ENCODE assay signal across 1 cellular context in the genomic region with DNA sequence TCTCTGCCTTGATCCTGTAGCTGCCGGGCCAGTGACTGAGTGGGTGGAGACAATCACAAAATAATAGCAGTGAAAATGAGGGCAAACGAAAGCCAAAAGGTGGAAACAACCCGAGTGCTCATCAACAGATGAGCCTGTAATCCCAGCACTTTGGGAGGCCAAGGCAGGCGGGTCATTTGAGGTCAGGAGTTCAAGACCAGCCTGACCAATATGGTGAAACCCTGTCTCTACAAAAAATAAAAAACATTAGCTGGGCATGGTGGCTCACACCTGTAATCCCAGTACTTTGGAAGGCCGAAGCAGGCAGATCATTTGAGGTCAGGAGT.
TF ChIP-seq lines count a peak whose summit lies in the region.

No MANE protein-coding gene starts in this region.

TF ChIP-seq in HepG2, 621 proteins besides CTCF, POLR2A, EP300 and RAD21:
- 0 out of 2 replicates have a peak, but pooled peaks have one; percentile 40 for TF ChIP-seq ADNP (CRISPR knock-in tag; IDR thresholded peaks at IDR 0.05)
- TF ChIP-seq ZEB1 (IDR thresholded peaks at IDR 0.05; ENCODE audit: insufficient replicate concordance, low read depth) = peak; percentile 13
- 0 out of 2 replicates have a peak, but pooled peaks have one; percentile 3 for TF ChIP-seq SNAI1 (CRISPR knock-in tag; IDR thresholded peaks at IDR 0.05; ENCODE audit: borderline replicate concordance)
- TF ChIP-seq HNF4A (CRISPR knock-in tag; IDR thresholded peaks at IDR 0.05) = 0 out of 2 replicates have a peak, but pooled peaks have one; percentile 14
- TF ChIP-seq NR2C2 (CRISPR knock-in tag; IDR thresholded peaks at IDR 0.05; ENCODE audit: borderline replicate concordance) = peak; percentile 33; the same call in 1 of the 2 replicates
- TF ChIP-seq RBAK (CRISPR knock-in tag; IDR thresholded peaks at IDR 0.05) = 0 out of 2 replicates have a peak, but pooled peaks have one; percentile 25
- TF ChIP-seq SNAPC2 (CRISPR knock-in tag; IDR thresholded peaks at IDR 0.05) = peak; percentile 13; the same call in 1 of the 2 replicates
- TF ChIP-seq ZNF354B (CRISPR knock-in tag; IDR thresholded peaks at IDR 0.05) = 0 out of 2 replicates have a peak, but pooled peaks have one; percentile 20
- TF ChIP-seq RXRA (CRISPR knock-in tag; IDR thresholded peaks at IDR 0.05) = 0 out of 2 replicates have a peak, but pooled peaks have one; percentile 9
- TF ChIP-seq ZNF512B (CRISPR knock-in tag; IDR thresholded peaks at IDR 0.05; ENCODE audit: borderline replicate concordance) = 0 out of 2 replicates have a peak, but pooled peaks have one; percentile 2
- peak; percentile 34; the same call in 1 of the 2 replicates for TF ChIP-seq ZNF263 (CRISPR knock-in tag; IDR thresholded peaks at IDR 0.05)
- peak; percentile 53; the same call in 1 of the 2 replicates for TF ChIP-seq CHD4 (IDR thresholded peaks at IDR 0.05; ENCODE audit: borderline replicate concordance, low read length)
- TF ChIP-seq, protein P1, sequence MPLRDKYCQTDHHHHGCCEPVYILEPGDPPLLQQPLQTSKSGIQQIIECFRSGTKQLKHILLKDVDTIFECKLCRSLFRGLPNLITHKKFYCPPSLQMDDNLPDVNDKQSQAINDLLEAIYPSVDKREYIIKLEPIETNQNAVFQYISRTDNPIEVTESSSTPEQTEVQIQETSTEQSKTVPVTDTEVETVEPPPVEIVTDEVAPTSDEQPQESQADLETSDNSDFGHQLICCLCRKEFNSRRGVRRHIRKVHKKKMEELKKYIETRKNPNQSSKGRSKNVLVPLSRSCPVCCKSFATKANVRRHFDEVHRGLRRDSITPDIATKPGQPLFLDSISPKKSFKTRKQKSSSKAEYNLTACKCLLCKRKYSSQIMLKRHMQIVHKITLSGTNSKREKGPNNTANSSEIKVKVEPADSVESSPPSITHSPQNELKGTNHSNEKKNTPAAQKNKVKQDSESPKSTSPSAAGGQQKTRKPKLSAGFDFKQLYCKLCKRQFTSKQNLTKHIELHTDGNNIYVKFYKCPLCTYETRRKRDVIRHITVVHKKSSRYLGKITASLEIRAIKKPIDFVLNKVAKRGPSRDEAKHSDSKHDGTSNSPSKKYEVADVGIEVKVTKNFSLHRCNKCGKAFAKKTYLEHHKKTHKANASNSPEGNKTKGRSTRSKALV (CRISPR knock-in tag; IDR thresholded peaks at IDR 0.05) = 0 out of 2 replicates have a peak, but pooled peaks have one; percentile 9
- TF ChIP-seq THRA (CRISPR knock-in tag; IDR thresholded peaks at IDR 0.05; ENCODE audit: borderline replicate concordance) = peak; percentile 73; the same call in 1 of the 2 replicates
- 0 out of 2 replicates have a peak, but pooled peaks have one; percentile 28 for TF ChIP-seq ZSCAN21 (CRISPR knock-in tag; IDR thresholded peaks at IDR 0.05; ENCODE audit: borderline replicate concordance)
